In the genomic region with DNA sequence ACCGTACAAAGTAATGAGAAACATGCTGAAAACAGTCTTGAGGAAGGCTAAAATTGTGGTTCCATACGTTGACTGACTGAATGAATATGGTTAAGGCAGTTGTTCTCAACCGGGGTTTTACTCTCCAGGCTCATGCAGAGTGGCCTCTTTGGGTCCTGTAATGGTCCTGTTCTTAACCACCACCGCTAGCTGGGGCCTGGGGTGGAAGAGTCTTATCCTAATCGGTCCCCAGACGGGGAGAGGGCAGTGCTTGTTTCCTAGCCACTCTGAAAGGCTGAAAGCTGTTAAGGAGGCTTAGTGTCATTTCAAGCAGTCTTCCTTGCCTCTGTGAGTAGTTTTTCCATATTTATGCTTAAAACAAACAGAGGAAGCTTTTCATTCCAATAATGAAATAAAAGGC, we compare ENCODE assay signal across 15 cellular contexts. TPM values are rescaled to one million over a fixed set of nuclear protein-coding genes. Genes with fewer than 3 reads are reported as not detected.
DNase-seq lines count a peak whose midpoint lies in the region; TF ChIP-seq lines count a peak whose summit lies in the region.
"Had no signal": no experiment of that assay in that cellular context is flagged by ENCODE, and none has a peak within 500 bp of the region (broad histone marks: within the 10 kb centered on the region; RNA-seq: fewer than 3 reads in every experiment).

No MANE protein-coding gene starts in this region.

- H3K18ac ChIP-seq in mesenchymal stem cell (ENCODE audit: low read depth in 1 of 2, low read length in 2 of 2) = peak overlapping the region in 1 of 2 experiments; percentile 11

- no peak for DNase-seq in HL-60 (ENCODE audit: low read depth in 1 of 2, low spot score in 1 of 2)
- DNase-seq in activated naive CD8-positive, alpha-beta T cell treated with anti-CD3 and anti-CD28 coated beads for 36 hours = no peak
- DNase-seq in mesenchymal stem cell = peak; percentile 11
- no peak for DNase-seq in AML-193 (lab: John Stamatoyannopoulos, UW)
- no peak for DNase-seq in smooth muscle cell (lab: John Stamatoyannopoulos, UW; ENCODE audit: unreplicated experiment)
- no peak for DNase-seq in NCI-H510A (lab: John Stamatoyannopoulos, UW)
- DNase-seq in stimulated activated CD4-positive, alpha-beta T cell treated with anti-CD3 and anti-CD28 coated beads, Interleukin-2, amount 100 ng/mL, for 24 hours = no peak
- DNase-seq: activated naive CD4-positive, alpha-beta T cell treated with anti-CD3 and anti-CD28 coated beads for 36 hours; colonic mucosa; NCI-H2171; psoas muscle; stimulated activated CD4-positive, alpha-beta T cell treated with anti-CD3 and anti-CD28 coated beads, Interleukin-2, amount 100 ng/mL, for 48 hours; stimulated activated naive B cell treated with anti-CD40 and anti-IgM and Interleukin-4, amounts not matched to agents 10 μg/mL and 1 μg/mL and 100 μg/mL, for 72 hours had no signal

- H3F3A ChIP-seq in smooth muscle cell (ENCODE audit: low read depth) = no peaks in the 10 kb centered on the region

- H2BK120ac ChIP-seq in mesenchymal stem cell (ENCODE audit: low read depth, low read length) = no peak overlapping the region

- no peaks in the 10 kb centered on the region for H3K27me3 Mint-ChIP-seq in activated naive CD8-positive, alpha-beta T cell treated with anti-CD3 and anti-CD28 coated beads for 36 hours
- H3K27me3 Mint-ChIP-seq: stimulated activated naive B cell treated with anti-CD40 and anti-IgM and Interleukin-4, amounts not matched to agents 10 μg/mL and 1 μg/mL and 100 μg/mL, for 72 hours had no signal

- peaks cover 0 to 27% (median 6%) of the 10 kb centered on the region in 11 experiments; a peak in 10 of 22 replicates for H4K20me1 ChIP-seq in BLaER1 treated with 17β-estradiol and CSF1 and Interleukin-3, amounts not matched to agents 10 nM and 100 nM
- H4K20me1 ChIP-seq in smooth muscle cell (ENCODE audit: low read depth) = no peaks in the 10 kb centered on the region

- peaks cover 4% of the 10 kb centered on the region for H3K79me1 ChIP-seq in mesenchymal stem cell (replicated peaks; ENCODE audit: low read length, poor library complexity, severe bottlenecking)

- H2BK15ac ChIP-seq in mesenchymal stem cell (ENCODE audit: low read depth, poor library complexity, severe bottlenecking) = no peak overlapping the region

- H3K27ac Mint-ChIP-seq in activated naive CD8-positive, alpha-beta T cell treated with anti-CD3 and anti-CD28 coated beads for 36 hours = peak overlapping the region; percentile 51
- H3K27ac Mint-ChIP-seq: activated naive CD4-positive, alpha-beta T cell treated with anti-CD3 and anti-CD28 coated beads for 36 hours had no signal

- no peak overlapping the region for H3K14ac ChIP-seq in mesenchymal stem cell (ENCODE audit: low read length in 2 of 2)

- peaks cover 13 to 47% (median 16%) of the 10 kb centered on the region in 10 experiments for H3K4me1 ChIP-seq in BLaER1 treated with 17β-estradiol and CSF1 and Interleukin-3, amounts not matched to agents 10 nM and 100 nM
- H3K4me1 ChIP-seq in mesenchymal stem cell (ENCODE audit: control insufficient read depth, insufficient read depth, low read depth, low read length) = no peaks in the 10 kb centered on the region
- H3K4me1 ChIP-seq in smooth muscle cell (ENCODE audit: low read depth) = peaks cover 8% of the 10 kb centered on the region
- H3K4me1 ChIP-seq: colonic mucosa, psoas muscle had no signal

- H2AFZ ChIP-seq in mesenchymal stem cell (ENCODE audit: low read depth, low read length) = peak overlapping the region; percentile 14
- no peak overlapping the region for H2AFZ ChIP-seq in smooth muscle cell (ENCODE audit: low read depth)

- H3K27me3 ChIP-seq in BLaER1 treated with 17β-estradiol and CSF1 and Interleukin-3, amounts not matched to agents 10 nM and 100 nM = no peaks in the 10 kb centered on the region
- no peaks in the 10 kb centered on the region for H3K27me3 ChIP-seq in HL-60 (ENCODE audit: insufficient read depth, poor library complexity, severe bottlenecking)
- H3K27me3 ChIP-seq in mesenchymal stem cell (ENCODE audit: control insufficient read depth in 1 of 2, insufficient read depth in 1 of 2, low read length in 2 of 2) = no peaks in the 10 kb centered on the region
- no peaks in the 10 kb centered on the region for H3K27me3 ChIP-seq in smooth muscle cell (ENCODE audit: low read depth)
- H3K27me3 ChIP-seq: colonic mucosa had no signal

- H3K4me3 Mint-ChIP-seq in activated naive CD8-positive, alpha-beta T cell treated with anti-CD3 and anti-CD28 coated beads for 36 hours = no peak overlapping the region
- H3K4me3 Mint-ChIP-seq: activated naive CD4-positive, alpha-beta T cell treated with anti-CD3 and anti-CD28 coated beads for 36 hours; mesothelial cell of epicardium had no signal

- peaks cover 19% of the 10 kb centered on the region for H3K4me1 Mint-ChIP-seq in activated naive CD8-positive, alpha-beta T cell treated with anti-CD3 and anti-CD28 coated beads for 36 hours

- H2AK5ac ChIP-seq in mesenchymal stem cell (ENCODE audit: low read length, severe bottlenecking) = no peak overlapping the region

- peaks cover 5% of the 10 kb centered on the region for H3K36me3 Mint-ChIP-seq in activated naive CD8-positive, alpha-beta T cell treated with anti-CD3 and anti-CD28 coated beads for 36 hours

- no peak overlapping the region for H3K4ac ChIP-seq in mesenchymal stem cell (ENCODE audit: low read depth in 1 of 2, low read length in 2 of 2)

- peak overlapping the region; percentile 22 to 62 (median 40) for H3K4me2 ChIP-seq in BLaER1 treated with 17β-estradiol and CSF1 and Interleukin-3, amounts not matched to agents 10 nM and 100 nM
- H3K4me2 ChIP-seq in mesenchymal stem cell (ENCODE audit: low read length, poor library complexity, severe bottlenecking) (no peak overlapping the region), smooth muscle cell (no peak overlapping the region)

- no peak overlapping the region for H4K91ac ChIP-seq in mesenchymal stem cell (ENCODE audit: low read length)

- peaks cover 19 to 38% (median 27%) of the 10 kb centered on the region in 11 experiments for H3K36me3 ChIP-seq in BLaER1 treated with 17β-estradiol and CSF1 and Interleukin-3, amounts not matched to agents 10 nM and 100 nM
- H3K36me3 ChIP-seq in mesenchymal stem cell (ENCODE audit: control insufficient read depth in 1 of 2, insufficient read depth in 2 of 2, low read depth in 1 of 2, low read length in 2 of 2) (peaks cover 6 to 19% of the 10 kb centered on the region in 2 experiments), smooth muscle cell (ENCODE audit: low read depth) (no peaks in the 10 kb centered on the region)
- H3K36me3 ChIP-seq: colonic mucosa had no signal

- H2BK12ac ChIP-seq in mesenchymal stem cell (ENCODE audit: low read length in 2 of 2) = no peak overlapping the region

- 83% methylated on average over 6 of the region's 6 CpGs for WGBS in mesenchymal stem cell
- WGBS in smooth muscle cell (ENCODE audit: low lambda C conversion rate) = 44% methylated on average over 6 of the region's 6 CpGs

- no peak overlapping the region for H3K4me3 ChIP-seq in BLaER1 treated with 17β-estradiol and CSF1 and Interleukin-3, amounts not matched to agents 10 nM and 100 nM
- H3K4me3 ChIP-seq in HL-60 (replicated peaks; ENCODE audit: insufficient read depth, low read length) (no peak overlapping the region), mesenchymal stem cell (ENCODE audit: insufficient read depth in 1 of 2, low read depth in 1 of 2, low read length in 2 of 2) (no peak overlapping the region), smooth muscle cell (no peak overlapping the region)
- H3K4me3 ChIP-seq: colonic mucosa, psoas muscle had no signal

- no peaks in the 10 kb centered on the region for H3K79me2 ChIP-seq in smooth muscle cell (ENCODE audit: low read depth)

- H3K9me3 Mint-ChIP-seq in activated naive CD8-positive, alpha-beta T cell treated with anti-CD3 and anti-CD28 coated beads for 36 hours = no peaks in the 10 kb centered on the region
- H3K9me3 Mint-ChIP-seq: activated naive CD4-positive, alpha-beta T cell treated with anti-CD3 and anti-CD28 coated beads for 36 hours; mesothelial cell of epicardium; stimulated activated naive B cell treated with anti-CD40 and anti-IgM and Interleukin-4, amounts not matched to agents 10 μg/mL and 1 μg/mL and 100 μg/mL, for 72 hours had no signal

- no peaks in the 10 kb centered on the region for H3K9me3 ChIP-seq in BLaER1 treated with 17β-estradiol and CSF1 and Interleukin-3, amounts not matched to agents 10 nM and 100 nM (replicated peaks in 1 of 11)
- H3K9me3 ChIP-seq in mesenchymal stem cell (ENCODE audit: control insufficient read depth, low read length) (no peaks in the 10 kb centered on the region), smooth muscle cell (replicated peaks; ENCODE audit: low read depth) (no peaks in the 10 kb centered on the region)
- H3K9me3 ChIP-seq: colonic mucosa, psoas muscle had no signal

- no peak for TF ChIP-seq CTCF in HL-60 (IDR thresholded peaks at IDR 0.05; ENCODE audit: insufficient read depth, low read length)
- TF ChIP-seq CTCF in smooth muscle cell (IDR thresholded peaks at IDR 0.05; ENCODE audit: borderline replicate concordance, insufficient read depth, poor library complexity, severe bottlenecking) = no peak

- H3K9ac ChIP-seq in BLaER1 treated with 17β-estradiol and CSF1 and Interleukin-3, amounts not matched to agents 10 nM and 100 nM = peak overlapping the region in 1 of 11 experiments; percentile 2; a peak in 1 of 22 replicates
- no peak overlapping the region for H3K9ac ChIP-seq in mesenchymal stem cell (ENCODE audit: low read length)
- no peak overlapping the region for H3K9ac ChIP-seq in smooth muscle cell (ENCODE audit: low read depth)

- no peak overlapping the region for H2BK5ac ChIP-seq in mesenchymal stem cell (ENCODE audit: low read depth, low read length, poor library complexity, severe bottlenecking)

- H3K27ac ChIP-seq in BLaER1 treated with 17β-estradiol and CSF1 and Interleukin-3, amounts not matched to agents 10 nM and 100 nM = peak overlapping the region in 8 of 11 experiments; percentile 10 to 49 (median 34); a peak in 8 of 22 replicates
- H3K27ac ChIP-seq in HL-60 (replicated peaks) (peak overlapping the region; percentile 41), mesenchymal stem cell (ENCODE audit: low read length, poor library complexity, severe bottlenecking) (no peak overlapping the region), smooth muscle cell (ENCODE audit: low read depth) (no peak overlapping the region)
- H3K27ac ChIP-seq: colonic mucosa, psoas muscle had no signal

- no peak overlapping the region for H4K8ac ChIP-seq in mesenchymal stem cell (ENCODE audit: low read length)

- H3K23ac ChIP-seq in mesenchymal stem cell (ENCODE audit: low read length in 2 of 2) = no peak overlapping the region

RNA-seq across cellular contexts. Expression of gene SELENOT, which starts 32.0 kb away (rescaled TPM):
- total RNA-seq in activated naive CD8-positive, alpha-beta T cell treated with anti-CD3 and anti-CD28 coated beads for 36 hours = 100 to 1,000 TPM; 107 to 110 TPM
- polyA plus RNA-seq in mesenchymal stem cell (2013, experiment 1 of 2) = 60.1 TPM
- 64.9 TPM for polyA plus RNA-seq in mesenchymal stem cell (2013, experiment 2 of 2)
- total RNA-seq in smooth muscle cell = 92.5 and 93.0 TPM in 2 replicates
- 122 and 128 TPM in 2 replicates for polyA plus RNA-seq in smooth muscle cell

Comparison
In these comparisons a context has a peak if more than half of its experiments do, and no peak if none do; other contexts are left out.
1. H3K27ac ChIP-seq: peak in BLaER1 treated with 17β-estradiol and CSF1 and Interleukin-3, amounts not matched to agents 10 nM and 100 nM (8 of 11) and HL-60 (single experiment); none in mesenchymal stem cell (single experiment) and smooth muscle cell (single experiment).
2. H3K4me2 ChIP-seq: peak in BLaER1 treated with 17β-estradiol and CSF1 and Interleukin-3, amounts not matched to agents 10 nM and 100 nM (11 of 11); none in mesenchymal stem cell (single experiment) and smooth muscle cell (single experiment).